Comparison of ENCODE assay signal across 8 cellular contexts in genomic region chr1:102434421-102434820, GRCh38.
DNase-seq lines count a peak whose midpoint lies in the region; ATAC-seq and TF ChIP-seq lines count a peak whose summit lies in the region.

No MANE protein-coding gene starts in this region.

- in situ Hi-C loops in Panc1 (cut with HindIII; ENCODE audit: low pct_unique_long_range_greater_than_20kb, low sequenced_read_pairs) (no loop called here), transverse colon (cut with MboI; ENCODE audit: low pct_ligation_motif_present in 1 of 4, low pct_unique_long_range_greater_than_20kb in 1 of 4, low sequenced_read_pairs in 3 of 4) (no loop called here)

- peak overlapping the region in 2 of 3 experiments; percentile 37 to 95; a peak in 2 of 7 replicates for H3K27ac Mint-ChIP-seq in H9
- H3K27ac Mint-ChIP-seq in activated T-cell treated with anti-CD3 and anti-CD28 coated beads, Interleukin-2, amount 50 U/mL, for 24 hours = no peak overlapping the region

- H3K14ac ChIP-seq in H9 (ENCODE audit: insufficient read depth, low read length) = no peak overlapping the region

- H3K23me2 ChIP-seq in H9 (ENCODE audit: insufficient read length, low read depth, low read length, poor library complexity, severe bottlenecking) = no peaks in the 10 kb centered on the region

- H3K9ac ChIP-seq in H9 (ENCODE audit: extremely low read depth, insufficient read length, low read length) = no peak overlapping the region

- H3K4me1 ChIP-seq in H9 (ENCODE audit: insufficient read depth, low read length) = no peaks in the 10 kb centered on the region
- no peaks in the 10 kb centered on the region for H3K4me1 ChIP-seq in Panc1 (ENCODE audit: control insufficient read depth, insufficient read depth, low read length)
- no peaks in the 10 kb centered on the region for H3K4me1 ChIP-seq in transverse colon
- H3K4me1 ChIP-seq in esophagus muscularis mucosa = no peaks in the 10 kb centered on the region

- intact Hi-C loops in Panc1 (cut with micrococcal nuclease; ENCODE audit: unreplicated experiment) = no loop called here
- intact Hi-C loops in transverse colon (cut with DNase I; ENCODE audit: low total_unique reads) = no loop called here
- intact Hi-C loops in Right ventricle myocardium superior (cut with DNase I) = no loop called here
- intact Hi-C loops in esophagus muscularis mucosa (cut with DNase I) = no loop called here

- no peak overlapping the region for H2BK12ac ChIP-seq in H9 (ENCODE audit: insufficient read length, low read depth, low read length)

- no peak overlapping the region for H2BK15ac ChIP-seq in H9 (ENCODE audit: low read depth, low read length)

- no peak overlapping the region for H2BK120ac ChIP-seq in H9 (ENCODE audit: low read depth, low read length, poor library complexity, severe bottlenecking)

- no peaks in the 10 kb centered on the region for H3K9me3 ChIP-seq in H9 (ENCODE audit: control insufficient read depth, low read depth, low read length)
- H3K9me3 ChIP-seq in Panc1 (ENCODE audit: control insufficient read depth, insufficient read depth, low read depth, low read length) = no peaks in the 10 kb centered on the region
- H3K9me3 ChIP-seq in transverse colon = no peaks in the 10 kb centered on the region
- H3K9me3 ChIP-seq in esophagus muscularis mucosa = peaks cover 0 to 8% (median 2%) of the 10 kb centered on the region in 4 donors

- CTCF ChIA-PET in Panc1 (lab: Charles Lee) = no interaction called here

- H3K36me3 ChIP-seq in GM06990 (ENCODE audit: control insufficient read depth, insufficient read depth, low read length) (no peaks in the 10 kb centered on the region), Panc1 (ENCODE audit: control insufficient read depth, insufficient read depth, low read length) (no peaks in the 10 kb centered on the region), transverse colon (no peaks in the 10 kb centered on the region), esophagus muscularis mucosa (no peaks in the 10 kb centered on the region)

- WGBS in H9 (ENCODE audit: extremely low coverage, insufficient read length, low lambda C conversion rate) = no CpG with 5 or more reads among the region's 4 CpGs
- WGBS in transverse colon (ENCODE audit: low coverage in 1 of 2), 2 donors = 62 to 71% methylated on average over 3 to 4 of the region's 4 CpGs
- WGBS in esophagus muscularis mucosa = 57% methylated on average over 4 of the region's 4 CpGs

- H3K27me3 ChIP-seq in GM06990 (replicated peaks; ENCODE audit: control insufficient read depth, insufficient read depth, low read length) (no peaks in the 10 kb centered on the region; the same call in 1 of the 2 replicates), H9 (ENCODE audit: insufficient read depth, low read length) (no peaks in the 10 kb centered on the region), Panc1 (ENCODE audit: control insufficient read depth, insufficient read depth, low read length) (no peaks in the 10 kb centered on the region), transverse colon (no peaks in the 10 kb centered on the region), esophagus muscularis mucosa (no peaks in the 10 kb centered on the region)

- H2BK20ac ChIP-seq in H9 (ENCODE audit: low read depth, low read length, poor library complexity, severe bottlenecking) = no peak overlapping the region

- H4K5ac ChIP-seq in H9 (ENCODE audit: insufficient read length, low read depth, low read length) = no peak overlapping the region

- TF ChIP-seq POLR2A in transverse colon (IDR thresholded peaks at IDR 0.05) (no peak), esophagus muscularis mucosa (IDR thresholded peaks at IDR 0.05; ENCODE audit: low read depth) (no peak)

- BruUV-seq in Panc1 (replicated peaks; lab: Mats Ljungman, UMichigan) = no TSS peak

- H3T11ph ChIP-seq in H9 (ENCODE audit: low read length) = no peak overlapping the region

- TF ChIP-seq CTCF in GM06990 (IDR thresholded peaks at IDR 0.05; ENCODE audit: insufficient read depth, low read length, poor library complexity, severe bottlenecking) (peak; percentile 53), H9 (conservative IDR thresholded peaks at IDR 0.05) (peak; percentile 74), Panc1 (IDR thresholded peaks at IDR 0.05) (peak; percentile 50), transverse colon (IDR thresholded peaks at IDR 0.05) (no peak), esophagus muscularis mucosa (IDR thresholded peaks at IDR 0.05) (no peak)

- no peaks in the 10 kb centered on the region for H3K4me1 Mint-ChIP-seq in H9
- no peaks in the 10 kb centered on the region for H3K4me1 Mint-ChIP-seq in activated T-cell treated with anti-CD3 and anti-CD28 coated beads, Interleukin-2, amount 50 U/mL, for 24 hours (ENCODE audit: low read depth)

- no peak overlapping the region for H2BK5ac ChIP-seq in H9 (ENCODE audit: insufficient read length, low read length)

- no peak overlapping the region for H3K23ac ChIP-seq in H9 (ENCODE audit: insufficient read length, low read depth, low read length)

- H4K20me1 ChIP-seq in H9 (ENCODE audit: control insufficient read depth, insufficient read depth, insufficient read length) = no peaks in the 10 kb centered on the region

- H3K9me3 Mint-ChIP-seq in H9 = peaks cover 0 to 4% of the 10 kb centered on the region in 2 experiments; a peak in 2 of 5 replicates
- peaks cover 10% of the 10 kb centered on the region for H3K9me3 Mint-ChIP-seq in activated T-cell treated with anti-CD3 and anti-CD28 coated beads, Interleukin-2, amount 50 U/mL, for 24 hours

- no peak overlapping the region for H4K91ac ChIP-seq in H9 (ENCODE audit: insufficient read length, low read depth, low read length)

- DNase-seq in GM06990 (ENCODE audit: extremely low read depth, insufficient read length) (no peak), H9 (peak; percentile 50), Panc1 (ENCODE audit: low read depth, low spot score) (peak; percentile 2), iPS-NIHi7 (ENCODE audit: extremely low spot score) (peak; percentile 31), transverse colon (no peak), Right ventricle myocardium superior (no peak), esophagus muscularis mucosa (ENCODE audit: extremely low spot score) (no peak)
- DNase-seq in activated T-cell treated with anti-CD3 and anti-CD28 coated beads, Interleukin-2, amount 50 U/mL, for 24 hours = no peak

- H3K27me3 Mint-ChIP-seq in H9 (ENCODE audit: low read depth) = no peaks in the 10 kb centered on the region
- no peaks in the 10 kb centered on the region for H3K27me3 Mint-ChIP-seq in activated T-cell treated with anti-CD3 and anti-CD28 coated beads, Interleukin-2, amount 50 U/mL, for 24 hours

- no peak overlapping the region for H4K8ac ChIP-seq in H9 (replicated peaks; ENCODE audit: insufficient read length, low read depth, low read length)

- H2AK5ac ChIP-seq in H9 (ENCODE audit: insufficient read length, low read length) = no peak overlapping the region

- no peak overlapping the region for H3K4me2 ChIP-seq in H9 (ENCODE audit: insufficient read depth, insufficient read length, low read length)

- H3K79me2 ChIP-seq in H9 (ENCODE audit: insufficient read depth, low read length) = no peaks in the 10 kb centered on the region

- H3K4me3 ChIP-seq in GM06990 (replicated peaks; ENCODE audit: low read depth, low read length) (no peak overlapping the region), Panc1 (ENCODE audit: low read depth in 2 of 2, low read length in 2 of 2) (no peak overlapping the region), transverse colon (no peak overlapping the region), esophagus muscularis mucosa (no peak overlapping the region)

- no peak overlapping the region for H3K56ac ChIP-seq in H9 (ENCODE audit: insufficient read length, low read depth, low read length)

- H3K4ac ChIP-seq in H9 (ENCODE audit: low read depth, low read length) = no peak overlapping the region

- H3K4me3 Mint-ChIP-seq in H9 = no peak overlapping the region
- H3K4me3 Mint-ChIP-seq in activated T-cell treated with anti-CD3 and anti-CD28 coated beads, Interleukin-2, amount 50 U/mL, for 24 hours = no peak overlapping the region

- H3K36me3 Mint-ChIP-seq in H9 (ENCODE audit: insufficient read depth in 1 of 3, low read depth in 3 of 3) = no peaks in the 10 kb centered on the region; a peak in 1 of 7 replicates
- no peaks in the 10 kb centered on the region for H3K36me3 Mint-ChIP-seq in activated T-cell treated with anti-CD3 and anti-CD28 coated beads, Interleukin-2, amount 50 U/mL, for 24 hours (ENCODE audit: low read depth)

- ATAC-seq in Panc1 (no peak), Right ventricle myocardium superior (ENCODE audit: poor library complexity) (no peak)

- no peak overlapping the region for H3K18ac ChIP-seq in H9 (ENCODE audit: insufficient read length, low read depth, low read length)

- no peak overlapping the region for H2AFZ ChIP-seq in H9 (ENCODE audit: low read length)

- H3K79me1 ChIP-seq in H9 (ENCODE audit: insufficient read depth, low read depth, low read length, poor library complexity, severe bottlenecking) = no peaks in the 10 kb centered on the region

- H3K27ac ChIP-seq in H9 (ENCODE audit: insufficient read length, low read depth, low read length) (no peak overlapping the region), Panc1 (ENCODE audit: low read length) (no peak overlapping the region), transverse colon (no peak overlapping the region), esophagus muscularis mucosa (replicated peaks in 1 of 4) (no peak overlapping the region)

- TF ChIP-seq EP300 in transverse colon (IDR thresholded peaks at IDR 0.05; ENCODE audit: low read depth) (no peak), esophagus muscularis mucosa (IDR thresholded peaks at IDR 0.05) (no peak)

- POLR2A ChIA-PET in Panc1 (lab: Charles Lee) = no interaction called here

Comparison
In these comparisons a context has a peak if more than half of its experiments do, and no peak if none do; other contexts are left out.
1. DNase-seq: peak in H9 (single experiment), Panc1 (single experiment) and iPS-NIHi7 (single experiment); none in GM06990 (single experiment), transverse colon (single experiment), Right ventricle myocardium superior (single experiment), esophagus muscularis mucosa (single experiment) and activated T-cell treated with anti-CD3 and anti-CD28 coated beads, Interleukin-2, amount 50 U/mL, for 24 hours (single experiment).
2. CTCF ChIP-seq: peak in GM06990 (single experiment), H9 (single experiment) and Panc1 (single experiment); none in transverse colon (0 of 5) and esophagus muscularis mucosa (0 of 3).